ENCODE assay signal across 10 cellular contexts in genomic region chr3:195624603-195625568, GRCh38. TPM values are rescaled to one million over a fixed set of nuclear protein-coding genes. Genes with fewer than 3 reads are reported as not detected.
DNase-seq lines count a peak whose midpoint lies in the region; ATAC-seq and TF ChIP-seq lines count a peak whose summit lies in the region.
"Not testable (repeated sequence)": the region's sequence is repeated elsewhere in the genome, so short reads cannot be mapped to it uniquely, and the experiment has no call there.
"Had no signal": no experiment of that assay in that cellular context is flagged by ENCODE, and none has a peak within 500 bp of the region (broad histone marks: within the 10 kb centered on the region; RNA-seq: fewer than 3 reads in every experiment).

No MANE protein-coding gene starts in this region.

- H3K4me3 ChIP-seq in upper lobe of right lung = not testable (repeated sequence)

- peak; percentile 50 for ATAC-seq in GM18870 (IDR thresholded peaks at IDR 0.05; ENCODE audit: unreplicated experiment)
- ATAC-seq in GM21717 (IDR thresholded peaks at IDR 0.05; ENCODE audit: unreplicated experiment) = peak; percentile 81
- ATAC-seq in HG03039 (IDR thresholded peaks at IDR 0.05; ENCODE audit: unreplicated experiment) = peak; percentile 73
- ATAC-seq in activated CD8-positive, alpha-beta memory T cell treated with anti-CD3 and anti-CD28 coated beads, Interleukin-2, amount 10 ng/mL, durations not matched to agents 7 days and 5 days = peak; percentile 95
- peak; percentile 90 for ATAC-seq in effector memory CD8-positive, alpha-beta T cell (replicated peaks)
- ATAC-seq in upper lobe of right lung = peak; percentile 92

- H3K27me3 Mint-ChIP-seq in activated CD8-positive, alpha-beta memory T cell treated with anti-CD3 and anti-CD28 coated beads, Interleukin-2, amount 10 ng/mL, durations not matched to agents 7 days and 5 days = not testable (repeated sequence)
- peaks cover under 1 to 30% of the 10 kb centered on the region in 2 donors for H3K27me3 Mint-ChIP-seq in effector memory CD8-positive, alpha-beta T cell
- peaks cover 17% of the 10 kb centered on the region for H3K27me3 Mint-ChIP-seq in mesothelial cell of epicardium (ENCODE audit: low read depth)

- not testable (repeated sequence) for TF ChIP-seq CTCF in mesothelial cell of epicardium (IDR thresholded peaks at IDR 0.05; ENCODE audit: unreplicated experiment); upper lobe of right lung (IDR thresholded peaks at IDR 0.05)

- peak overlapping the region; percentile 54 for H3K27ac ChIP-seq in KOPT-K1 (ENCODE audit: low read depth, low read length, poor library complexity, severe bottlenecking)
- not testable (repeated sequence) for H3K27ac ChIP-seq in upper lobe of right lung

- not testable (repeated sequence) for H3K9me3 Mint-ChIP-seq in activated CD8-positive, alpha-beta memory T cell treated with anti-CD3 and anti-CD28 coated beads, Interleukin-2, amount 10 ng/mL, durations not matched to agents 7 days and 5 days (ENCODE audit: low read depth); effector memory CD8-positive, alpha-beta T cell; mesothelial cell of epicardium

- H3K27ac Mint-ChIP-seq in activated CD8-positive, alpha-beta memory T cell treated with anti-CD3 and anti-CD28 coated beads, Interleukin-2, amount 10 ng/mL, durations not matched to agents 7 days and 5 days = peak overlapping the region; percentile 62
- not testable (repeated sequence) for H3K27ac Mint-ChIP-seq in effector memory CD8-positive, alpha-beta T cell; mesothelial cell of epicardium

- peaks cover 22% of the 10 kb centered on the region for H3K4me1 Mint-ChIP-seq in activated CD8-positive, alpha-beta memory T cell treated with anti-CD3 and anti-CD28 coated beads, Interleukin-2, amount 10 ng/mL, durations not matched to agents 7 days and 5 days
- H3K4me1 Mint-ChIP-seq in effector memory CD8-positive, alpha-beta T cell (ENCODE audit: low read depth in 2 of 2); mesothelial cell of epicardium: not testable (repeated sequence)

- H3K27me3 ChIP-seq in upper lobe of right lung = not testable (repeated sequence)

- CTCF ChIA-PET in activated CD8-positive, alpha-beta memory T cell treated with anti-CD3 and anti-CD28 coated beads, Interleukin-2, amount 10 ng/mL, durations not matched to agents 7 days and 5 days (lab: Charles Lee) = not testable (repeated sequence)

- not testable (repeated sequence) for H3K36me3 ChIP-seq in KOPT-K1 (ENCODE audit: insufficient read depth, low read length); upper lobe of right lung

- not testable (repeated sequence) for DNase-seq in activated CD8-positive, alpha-beta memory T cell treated with anti-CD3 and anti-CD28 coated beads, Interleukin-2, amount 10 ng/mL, durations not matched to agents 7 days and 5 days
- peak in 1 of 3 experiments; percentile 31 for DNase-seq in effector memory CD8-positive, alpha-beta T cell
- peak in 1 of 2 experiments; percentile 39 for DNase-seq in mesothelial cell of epicardium (ENCODE audit: low spot score in 2 of 2, unreplicated experiment in 2 of 2)
- peak; percentile 51 for DNase-seq in upper lobe of right lung

- intact Hi-C loops in upper lobe of right lung (cut with DNase I) = not testable (repeated sequence)

- H3K36me3 Mint-ChIP-seq in activated CD8-positive, alpha-beta memory T cell treated with anti-CD3 and anti-CD28 coated beads, Interleukin-2, amount 10 ng/mL, durations not matched to agents 7 days and 5 days; effector memory CD8-positive, alpha-beta T cell (ENCODE audit: insufficient read depth); mesothelial cell of epicardium: not testable (repeated sequence)

- not testable (repeated sequence) for H3K9me3 ChIP-seq in KOPT-K1 (ENCODE audit: insufficient read depth, low read length, poor library complexity, severe bottlenecking); upper lobe of right lung

- H3K4me3 Mint-ChIP-seq in activated CD8-positive, alpha-beta memory T cell treated with anti-CD3 and anti-CD28 coated beads, Interleukin-2, amount 10 ng/mL, durations not matched to agents 7 days and 5 days = peak overlapping the region; percentile 45
- H3K4me3 Mint-ChIP-seq in effector memory CD8-positive, alpha-beta T cell = peak overlapping the region; percentile 53 to 62
- peak overlapping the region; percentile 58 for H3K4me3 Mint-ChIP-seq in mesothelial cell of epicardium

- not testable (repeated sequence) for H3K4me1 ChIP-seq in upper lobe of right lung

RNA-seq across cellular contexts. Expression of gene APOD, which starts 41.1 kb away (rescaled TPM):
- total RNA-seq in activated CD8-positive, alpha-beta memory T cell treated with anti-CD3 and anti-CD28 coated beads, Interleukin-2, amount 10 ng/mL, durations not matched to agents 7 days and 5 days = 1 to 10 TPM in 1 of 2 experiments, not detected in 1; 9.3 TPM
- total RNA-seq in mesothelial cell of epicardium (0.63 to 1.2 TPM (median 0.86 TPM) in 3 replicates), upper lobe of right lung (59.4 TPM)
- total RNA-seq: Calu3, M059J had no signal
